Comparison of ENCODE assay signal across 29 cellular contexts in the genomic region with DNA sequence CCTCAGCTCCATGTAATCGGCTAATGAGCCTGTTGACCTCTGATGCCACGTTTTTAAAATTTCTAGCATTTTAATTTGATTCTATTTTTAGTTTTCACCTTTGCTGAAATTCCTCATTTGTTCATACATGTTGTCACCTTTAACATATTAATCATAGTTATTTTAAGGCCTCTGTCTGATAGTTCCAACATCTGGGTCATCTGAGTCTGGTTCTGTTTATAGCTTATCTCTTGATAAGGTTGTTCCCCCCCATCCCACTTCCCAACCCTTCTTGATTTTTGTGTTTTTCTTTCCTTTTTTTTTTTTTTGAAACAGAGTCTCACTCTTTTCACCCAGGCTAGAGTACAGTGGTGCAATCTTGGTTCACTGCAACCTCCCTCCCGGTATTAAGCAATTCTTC.
"Had no signal": no experiment of that assay in that cellular context is flagged by ENCODE, and none has a peak within 500 bp of the region (broad histone marks: within the 10 kb centered on the region; RNA-seq: fewer than 3 reads in every experiment).

No MANE protein-coding gene starts in this region.

- H3K9me3 ChIP-seq: ascending aorta, Peyer's patch had no signal

- H3K27ac Mint-ChIP-seq: activated CD4-positive, alpha-beta T cell treated with anti-CD3 and anti-CD28 coated beads, Interleukin-2, amount 10 ng/mL, durations not matched to agents 24 days and 14 days; activated CD8-positive, alpha-beta T cell treated with anti-CD3 and anti-CD28 coated beads for 36 hours; activated naive CD8-positive, alpha-beta T cell treated with anti-CD3 and anti-CD28 coated beads for 36 hours; activated T-cell treated with anti-CD3 and anti-CD28 coated beads, Interleukin-2, amount 50 U/mL, for 72 hours; activated T-helper 17 cell treated with anti-CD3 and anti-CD28 coated beads, Interleukin-2, amount 50 U/mL, for 72 hours had no signal

- H3K27ac ChIP-seq: ascending aorta, KMS-11, Peyer's patch had no signal

- H3K36me3 ChIP-seq: ascending aorta, Peyer's patch had no signal

- FAIRE-seq: TTC549 had no signal

- ATAC-seq: activated CD8-positive, alpha-beta T cell treated with anti-CD3 and anti-CD28 coated beads for 36 hours; activated T-cell treated with anti-CD3 and anti-CD28 coated beads, Interleukin-2, amount 50 U/mL, for 72 hours; activated T-helper 17 cell treated with anti-CD3 and anti-CD28 coated beads, Interleukin-2, amount 50 U/mL, for 72 hours; PC-3 had no signal

- H3K4me2 ChIP-seq: KMS-11 had no signal

- H3K9ac ChIP-seq: KMS-11 had no signal

- H3K4me3 Mint-ChIP-seq: activated CD4-positive, alpha-beta T cell treated with anti-CD3 and anti-CD28 coated beads, Interleukin-2, amount 10 ng/mL, durations not matched to agents 24 days and 14 days; activated CD8-positive, alpha-beta T cell treated with anti-CD3 and anti-CD28 coated beads for 36 hours; activated naive CD8-positive, alpha-beta T cell treated with anti-CD3 and anti-CD28 coated beads for 36 hours; activated T-cell treated with anti-CD3 and anti-CD28 coated beads, Interleukin-2, amount 50 U/mL, for 72 hours; activated T-helper 17 cell treated with anti-CD3 and anti-CD28 coated beads, Interleukin-2, amount 50 U/mL, for 72 hours had no signal

- H3K9me3 Mint-ChIP-seq: activated CD4-positive, alpha-beta T cell treated with anti-CD3 and anti-CD28 coated beads, Interleukin-2, amount 10 ng/mL, durations not matched to agents 24 days and 14 days; activated CD8-positive, alpha-beta T cell treated with anti-CD3 and anti-CD28 coated beads for 36 hours; activated naive CD8-positive, alpha-beta T cell treated with anti-CD3 and anti-CD28 coated beads for 36 hours; activated T-cell treated with anti-CD3 and anti-CD28 coated beads, Interleukin-2, amount 50 U/mL, for 72 hours; activated T-helper 17 cell treated with anti-CD3 and anti-CD28 coated beads, Interleukin-2, amount 50 U/mL, for 72 hours had no signal

- H3K27me3 Mint-ChIP-seq: activated CD4-positive, alpha-beta T cell treated with anti-CD3 and anti-CD28 coated beads, Interleukin-2, amount 10 ng/mL, durations not matched to agents 24 days and 14 days; activated CD8-positive, alpha-beta T cell treated with anti-CD3 and anti-CD28 coated beads for 36 hours; activated naive CD8-positive, alpha-beta T cell treated with anti-CD3 and anti-CD28 coated beads for 36 hours; activated T-helper 17 cell treated with anti-CD3 and anti-CD28 coated beads, Interleukin-2, amount 50 U/mL, for 72 hours had no signal

- H3K4me1 ChIP-seq: ascending aorta, Peyer's patch had no signal

- H3K4me3 ChIP-seq: ascending aorta, Peyer's patch had no signal

- H3K27me3 ChIP-seq: ascending aorta, Peyer's patch had no signal

- DNase-seq: activated CD4-positive, alpha-beta T cell treated with anti-CD3 and anti-CD28 coated beads, Interleukin-2, amount 10 ng/mL, durations not matched to agents 24 days and 14 days; activated CD4-positive, alpha-beta T cell treated with anti-CD3 and anti-CD28 coated beads, Interleukin-2, amount 50 U/mL, for 4 hours; activated CD8-positive, alpha-beta T cell treated with anti-CD3 and anti-CD28 coated beads for 36 hours; activated effector memory CD4-positive, alpha-beta T cell treated with anti-CD3 and anti-CD28 coated beads, Interleukin-2, amount 50 U/mL, for 16 hours; activated naive CD4-positive, alpha-beta T cell; activated naive CD4-positive, alpha-beta T cell treated with anti-CD3 and anti-CD28 coated beads, Interleukin-2, amount 50 U/mL, for 16 hours; activated naive CD8-positive, alpha-beta T cell treated with anti-CD3 and anti-CD28 coated beads for 36 hours; activated T-cell treated with anti-CD3 and anti-CD28 coated beads, Interleukin-2, amount 50 U/mL, for 1 hour; activated T-cell treated with anti-CD3 and anti-CD28 coated beads, Interleukin-2, amount 50 U/mL, for 72 hours; amygdala; MV-4-11; NCI-H1092; NCI-H1436 treated with DMSO at 0.1 percent for 48 hours; NCI-H1694 treated with DMSO at 0.1 percent for 48 hours; NCI-H2029; NCI-H510A; NCI-H526; NCI-H748 treated with DMSO at 0.1 percent for 48 hours; NK-92 treated with Interleukin-12 subunit alpha and Interleukin-12 subunit beta, amount 100 ng/mL, for 24 hours; PC-3; Peyer's patch; RPMI8226; SHP77 treated with DMSO at 0.1 percent for 48 hours; SW 1271; T-helper 1 cell had no signal
